In the genomic region with DNA sequence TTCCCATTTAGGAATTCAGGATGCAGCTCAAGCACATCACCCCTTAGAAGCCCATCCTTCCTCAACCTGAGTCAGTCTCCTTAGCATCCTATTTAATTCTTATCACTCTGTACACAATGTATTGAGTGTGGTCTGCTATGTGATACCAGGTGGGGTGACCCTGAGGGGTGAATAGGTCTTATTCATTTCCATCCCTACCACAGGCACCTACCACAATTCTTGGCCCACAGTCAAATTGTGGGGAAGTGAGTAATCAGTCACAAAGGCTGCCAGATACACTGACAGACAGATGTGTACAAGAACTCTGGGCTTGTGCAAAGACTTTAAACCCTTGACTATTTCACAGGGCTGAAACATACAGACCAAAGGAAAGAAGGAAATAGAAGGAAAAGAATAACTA, we compare ENCODE assay signal across 8 cellular contexts.
DNase-seq lines count a peak whose midpoint lies in the region; ATAC-seq and TF ChIP-seq lines count a peak whose summit lies in the region.

No MANE protein-coding gene starts in this region.

- no peaks in the 10 kb centered on the region for H3K4me1 ChIP-seq in colonic mucosa

- DNase-seq in 8988T, result peak; percentile 16
- DNase-seq in KG1 (lab: John Stamatoyannopoulos, UW), result peak; percentile 56
- peak; percentile 50 for DNase-seq in colonic mucosa
- DNase-seq in activated gamma-delta T cell treated with Interleukin-2 at 50 U/mL for 16 hours, result no peak
- no peak for DNase-seq in NCI-H2107 treated with DMSO at 0.1 percent for 48 hours (lab: John Stamatoyannopoulos, UW; ENCODE audit: unreplicated experiment)
- no peak for DNase-seq in NCI-H1092 treated with DMSO at 0.1 percent for 48 hours (lab: John Stamatoyannopoulos, UW)
- DNase-seq in GM13977 (ENCODE audit: low spot score), result no peak

- no peak overlapping the region for H3K9ac ChIP-seq in colonic mucosa (ENCODE audit: low read depth in 2 of 2, low read length in 2 of 2)

- no peaks in the 10 kb centered on the region for H3K9me3 ChIP-seq in colonic mucosa

- no peaks in the 10 kb centered on the region for H3K27me3 ChIP-seq in colonic mucosa

- TF ChIP-seq CTCF in colonic mucosa (IDR thresholded peaks at IDR 0.05) (no peak), GM13977 (IDR thresholded peaks at IDR 0.05; ENCODE audit: extremely low read depth, insufficient read depth, missing control alignments) (no peak)

- in situ Hi-C loops in GM13977 (cut with MboI; ENCODE audit: low pct_unique_long_range_greater_than_20kb, low sequenced_read_pairs, unreplicated experiment), result no loop called here

- intact Hi-C loops in colonic mucosa (cut with DNase I), result no loop called here

- peak; percentile 76 for ATAC-seq in GM19023 (IDR thresholded peaks at IDR 0.05; ENCODE audit: unreplicated experiment)

- H3K27ac ChIP-seq in colonic mucosa, result no peak overlapping the region

- H3K36me3 ChIP-seq in colonic mucosa, result no peaks in the 10 kb centered on the region

- no peak overlapping the region for H3K4me3 ChIP-seq in colonic mucosa

Comparison
In these comparisons a context has a peak if more than half of its experiments do, and no peak if none do; other contexts are left out.
1. DNase-seq: peak in 8988T (single experiment), KG1 (single experiment) and colonic mucosa (single experiment); none in activated gamma-delta T cell treated with Interleukin-2 at 50 U/mL for 16 hours (single experiment), NCI-H2107 treated with DMSO at 0.1 percent for 48 hours (single experiment), NCI-H1092 treated with DMSO at 0.1 percent for 48 hours (single experiment) and GM13977 (single experiment).